Comparison of ENCODE assay signal across 8 cellular contexts in genomic region chr17:58330997-58331814, GRCh38.
DNase-seq lines count a peak whose midpoint lies in the region; FAIRE-seq and TF ChIP-seq lines count a peak whose summit lies in the region.

No MANE protein-coding gene starts in this region.

- peaks cover 6% of the 10 kb centered on the region for H3K27me3 Mint-ChIP-seq in nephron progenitor cell (ENCODE audit: low read depth, poor library complexity)

- H3K4me1 Mint-ChIP-seq in nephron progenitor cell = peaks cover 72% of the 10 kb centered on the region

- DNase-seq in GDM1 (lab: John Stamatoyannopoulos, UW) (peak; percentile 76), T-helper 9 cell (peak; percentile 49), caudate nucleus (lab: John Stamatoyannopoulos, UW) (no peak), nephron progenitor cell (no peak), urothelium cell line (ENCODE audit: low spot score) (no peak), germinal center (ENCODE audit: low spot score) (no peak), NCI-H2081 treated with DMSO at 0.1 percent for 48 hours (lab: John Stamatoyannopoulos, UW) (no peak), middle frontal gyrus (ENCODE audit: extremely low spot score, low spot score) (no peak)

- H3K27ac ChIP-seq in caudate nucleus (ENCODE audit: low read depth, low read length) = peak overlapping the region; percentile 78

- no peaks in the 10 kb centered on the region for H3K36me3 Mint-ChIP-seq in nephron progenitor cell (ENCODE audit: low read depth)

- no peak overlapping the region for H3K4me3 Mint-ChIP-seq in nephron progenitor cell

- no peaks in the 10 kb centered on the region for H3K9me3 Mint-ChIP-seq in nephron progenitor cell

- TF ChIP-seq CTCF in nephron progenitor cell (IDR thresholded peaks at IDR 0.05) = no peak

- no peak for FAIRE-seq in urothelium cell line (lab: Jason Lieb, UNC)

- H3K27ac Mint-ChIP-seq in nephron progenitor cell = peak overlapping the region; percentile 90

Comparison
In these comparisons a context has a peak if more than half of its experiments do, and no peak if none do; other contexts are left out.
1. DNase-seq: peak in GDM1 (single experiment) and T-helper 9 cell (single experiment); none in caudate nucleus (0 of 61), nephron progenitor cell (single experiment), urothelium cell line (single experiment), germinal center (single experiment), NCI-H2081 treated with DMSO at 0.1 percent for 48 hours (single experiment) and middle frontal gyrus (single experiment).